Comparison of ENCODE assay signal across 15 cellular contexts in the genomic region with DNA sequence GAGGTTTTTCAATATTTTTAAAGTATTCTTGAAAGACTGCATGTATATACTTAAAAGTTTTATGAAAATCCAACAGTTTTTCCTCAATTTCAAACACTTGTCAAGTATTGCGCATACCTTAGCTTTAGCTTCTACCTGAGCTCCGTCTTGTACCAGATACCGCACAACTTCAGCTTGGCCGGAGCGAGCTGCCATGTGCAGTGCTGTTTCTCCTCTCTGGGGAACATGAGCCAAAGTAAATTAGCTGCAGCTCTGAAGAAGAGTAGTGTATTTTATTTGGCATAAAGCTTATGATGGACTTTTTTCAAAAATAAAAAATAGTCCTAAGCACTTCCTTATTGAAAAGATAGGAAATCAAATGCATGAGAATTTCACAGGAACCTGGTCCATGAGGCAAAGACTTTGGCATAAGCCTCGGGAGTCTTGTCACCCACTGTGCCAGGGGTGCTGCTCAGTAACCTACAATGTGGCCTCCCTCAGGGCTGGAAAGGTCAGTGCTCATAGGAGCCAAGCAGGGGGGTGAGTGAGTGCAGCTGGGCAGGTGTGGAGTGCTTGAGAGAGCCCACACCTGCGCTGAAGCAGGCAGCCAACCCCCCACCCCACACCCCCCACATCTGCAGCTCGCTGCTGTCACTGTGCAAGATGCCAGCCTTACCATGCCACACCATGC.
DNase-seq lines count a peak whose midpoint lies in the region; ATAC-seq lines count a peak whose summit lies in the region.
"Had no signal": no experiment of that assay in that cellular context is flagged by ENCODE, and none has a peak within 500 bp of the region (broad histone marks: within the 10 kb centered on the region; RNA-seq: fewer than 3 reads in every experiment).

No MANE protein-coding gene starts in this region.

- H3K9me3 ChIP-seq in right cardiac atrium (ENCODE audit: control insufficient read depth, low read length): no peaks in the 10 kb centered on the region
- no peaks in the 10 kb centered on the region for H3K9me3 ChIP-seq in aorta (ENCODE audit: control insufficient read depth, low read length)
- H3K9me3 ChIP-seq: SK-N-SH had no signal

- H3K27ac ChIP-seq in right cardiac atrium (ENCODE audit: low read length) (no peak overlapping the region), aorta (ENCODE audit: low read depth in 1 of 2, low read length in 2 of 2) (no peak overlapping the region)
- H3K27ac ChIP-seq: C4-2B had no signal

- intact Hi-C loops in Right ventricle myocardium superior (cut with DNase I) (loop anchor here (10.0 kb wide), 1 partner anchor 235 kb away; no protein-coding TSS in a partner anchor), cardiac septum (cut with DNase I) (loop anchor here (10.0 kb wide), 1 partner anchor 235 kb away; no protein-coding TSS in a partner anchor), right cardiac atrium (cut with DNase I) (loop anchor here (5.0 to 10.0 kb wide), 3 partner anchors 83 to 235 kb away; no protein-coding TSS in a partner anchor), aorta (cut with DNase I) (no loop called here)

- ATAC-seq in Right ventricle myocardium superior (ENCODE audit: poor library complexity) (peak; percentile 44), right cardiac atrium (peak; percentile 26 to 57), aorta (ENCODE audit: low FRiP score) (no peak)
- ATAC-seq: K562 had no signal

- H3K4me3 ChIP-seq in right cardiac atrium (ENCODE audit: low read length) (no peak overlapping the region), aorta (ENCODE audit: low read length in 2 of 2) (no peak overlapping the region)
- H3K4me3 ChIP-seq: K562 had no signal

- H3K36me3 ChIP-seq in aorta (ENCODE audit: control insufficient read depth in 1 of 2, insufficient read depth in 2 of 2, low read length in 1 of 2): peaks cover 0 to 5% of the 10 kb centered on the region in 2 donors

- no peak for DNase-seq in Right ventricle myocardium superior
- no peak for DNase-seq in cardiac septum (ENCODE audit: low spot score)
- peak; percentile 42 for DNase-seq in RPMI8226
- peak in 1 of 3 donors; percentile 66 for DNase-seq in right cardiac atrium
- no peak for DNase-seq in DMS 273 treated with DMSO at 0.1 percent for 48 hours (lab: John Stamatoyannopoulos, UW)
- DNase-seq in SHP77 (lab: John Stamatoyannopoulos, UW): no peak
- DNase-seq in aorta: no peak
- DNase-seq: DMS153, MV-4-11, NCI-H1694, NCI-H446, NCI-H82 had no signal

- H3K27me3 ChIP-seq in right cardiac atrium (ENCODE audit: control insufficient read depth, insufficient read depth) (no peaks in the 10 kb centered on the region), aorta (ENCODE audit: control insufficient read depth in 1 of 2, insufficient read depth in 2 of 2, low read length in 1 of 2) (no peaks in the 10 kb centered on the region)

- peaks cover 2% of the 10 kb centered on the region for H3K4me1 ChIP-seq in right cardiac atrium (ENCODE audit: control insufficient read depth, insufficient read depth, low read length)
- peaks cover 0 to 1% of the 10 kb centered on the region in 2 donors for H3K4me1 ChIP-seq in aorta (ENCODE audit: control insufficient read depth in 1 of 2, insufficient read depth in 2 of 2, low read length in 2 of 2)

- WGBS in right cardiac atrium: 58% methylated on average over 8 of the region's 8 CpGs
- 28 to 30% methylated on average over 8 of the region's 8 CpGs for WGBS in aorta, 2 donors

Comparison
In these comparisons a context has a peak if more than half of its experiments do, and no peak if none do; other contexts are left out.
1. intact Hi-C loops: an anchor here in Right ventricle myocardium superior (10.0 kb wide), cardiac septum (10.0 kb wide) and right cardiac atrium (5.0 to 10.0 kb wide); none called in aorta.